Comparison of ENCODE assay signal across 8 cellular contexts in genomic region chr15:101187820-101188516, GRCh38.
DNase-seq lines count a peak whose midpoint lies in the region; ATAC-seq and TF ChIP-seq lines count a peak whose summit lies in the region.

No MANE protein-coding gene starts in this region.

- no peak for TF ChIP-seq CTCF in brain microvascular endothelial cell (IDR thresholded peaks at IDR 0.05; ENCODE audit: low read depth, low read length, missing control alignments)

- no peaks in the 10 kb centered on the region for H3K9me3 ChIP-seq in mucosa of rectum (ENCODE audit: control insufficient read depth in 2 of 2, low read length in 2 of 2)

- no peak overlapping the region for H3K9ac ChIP-seq in mucosa of rectum (ENCODE audit: low read depth in 1 of 2, low read length in 2 of 2)

- in situ Hi-C loops in brain microvascular endothelial cell (cut with HindIII; ENCODE audit: low pct_ligation_motif_present, low sequenced_read_pairs) = no loop called here

- DNase-seq in brain microvascular endothelial cell = peak; percentile 91
- DNase-seq in NCI-H2196 (lab: John Stamatoyannopoulos, UW; ENCODE audit: unreplicated experiment) = no peak
- no peak for DNase-seq in RKO (ENCODE audit: low spot score)
- DNase-seq in NCI-H446 (lab: John Stamatoyannopoulos, UW) = no peak
- no peak for DNase-seq in NCI-H1436 treated with DMSO at 0.1 percent for 48 hours (lab: John Stamatoyannopoulos, UW)

- peak overlapping the region; percentile 25 for H3K4me3 ChIP-seq in brain microvascular endothelial cell (ENCODE audit: low read depth, low read length)
- H3K4me3 ChIP-seq in mucosa of rectum (ENCODE audit: low read length in 2 of 2) = peak overlapping the region; percentile 0 to 51

- H3K36me3 ChIP-seq in brain microvascular endothelial cell (replicated peaks) (no peaks in the 10 kb centered on the region), mucosa of rectum (ENCODE audit: control insufficient read depth in 2 of 2, insufficient read depth in 2 of 2, low read length in 2 of 2) (no peaks in the 10 kb centered on the region)

- ATAC-seq in GM18502 (IDR thresholded peaks at IDR 0.05; ENCODE audit: poor library complexity, unreplicated experiment) (peak; percentile 81), HG03064 (IDR thresholded peaks at IDR 0.05; ENCODE audit: low read depth, unreplicated experiment) (peak; percentile 53)

- H3K27ac ChIP-seq in brain microvascular endothelial cell = peak overlapping the region; percentile 99
- peak overlapping the region; percentile 11 to 38 for H3K27ac ChIP-seq in mucosa of rectum (ENCODE audit: low read depth in 2 of 2, low read length in 2 of 2)

- no peaks in the 10 kb centered on the region for H3K4me1 ChIP-seq in mucosa of rectum (ENCODE audit: control insufficient read depth in 2 of 2, insufficient read depth in 2 of 2, low read length in 2 of 2)

- H3K27me3 ChIP-seq in brain microvascular endothelial cell (replicated peaks) = no peaks in the 10 kb centered on the region
- H3K27me3 ChIP-seq in mucosa of rectum (ENCODE audit: control insufficient read depth in 2 of 2, insufficient read depth in 2 of 2, low read length in 2 of 2) = no peaks in the 10 kb centered on the region
